1 cellular context compared by ENCODE assay signal in genomic region chr11:62680825-62681240, GRCh38.
TF ChIP-seq lines count a peak whose summit lies in the region.

No MANE protein-coding gene starts in this region.

TF ChIP-seq in K562, 482 proteins besides CTCF, POLR2A, EP300 and RAD21:
- TF ChIP-seq, protein P1, sequence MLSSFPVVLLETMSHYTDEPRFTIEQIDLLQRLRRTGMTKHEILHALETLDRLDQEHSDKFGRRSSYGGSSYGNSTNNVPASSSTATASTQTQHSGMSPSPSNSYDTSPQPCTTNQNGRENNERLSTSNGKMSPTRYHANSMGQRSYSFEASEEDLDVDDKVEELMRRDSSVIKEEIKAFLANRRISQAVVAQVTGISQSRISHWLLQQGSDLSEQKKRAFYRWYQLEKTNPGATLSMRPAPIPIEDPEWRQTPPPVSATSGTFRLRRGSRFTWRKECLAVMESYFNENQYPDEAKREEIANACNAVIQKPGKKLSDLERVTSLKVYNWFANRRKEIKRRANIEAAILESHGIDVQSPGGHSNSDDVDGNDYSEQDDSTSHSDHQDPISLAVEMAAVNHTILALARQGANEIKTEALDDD (IDR thresholded peaks at IDR 0.05) = peak; percentile 90
- TF ChIP-seq NFE2 (IDR thresholded peaks at IDR 0.05; ENCODE audit: low read depth) (no peak), ESRRA (IDR thresholded peaks at IDR 0.05; ENCODE audit: borderline replicate concordance, low read depth) (no peak), JUND (IDR thresholded peaks at IDR 0.05; ENCODE audit: borderline replicate concordance, low read depth, low read length) (0 out of 2 replicates have a peak, but pooled peaks have one; percentile 11), JUND (tag; IDR thresholded peaks at IDR 0.05; ENCODE audit: borderline replicate concordance, low read depth, low read length) (no peak; the same call in 2 of the 3 replicates), ZNF134 (CRISPR knock-in tag; conservative IDR thresholded peaks at IDR 0.05) (no peak), ZNF311 (CRISPR knock-in tag; IDR thresholded peaks at IDR 0.05) (no peak), CHD2 (IDR thresholded peaks at IDR 0.05; ENCODE audit: low read depth, low read length) (no peak), NR2F6 (CRISPR knock-in tag; IDR thresholded peaks at IDR 0.05) (no peak), ZNF764 (CRISPR knock-in tag; IDR thresholded peaks at IDR 0.05; ENCODE audit: low read depth) (no peak), JUN (IDR thresholded peaks at IDR 0.05; ENCODE audit: borderline replicate concordance, low read depth, low read length) (peak; percentile 14; the same call in 1 of the 2 replicates), JUN (CRISPR knock-in tag; IDR thresholded peaks at IDR 0.05; ENCODE audit: borderline replicate concordance) (no peak), ZBTB26 (CRISPR knock-in tag; IDR thresholded peaks at IDR 0.05) (no peak), CREM (IDR thresholded peaks at IDR 0.05; ENCODE audit: low read depth) (peak; percentile 41), SP2 (IDR thresholded peaks at IDR 0.05; ENCODE audit: extremely low read depth, low read depth, low read length, poor library complexity, severe bottlenecking) (no peak), NCOR1 (IDR thresholded peaks at IDR 0.05) (no peak), HDAC6 (IDR thresholded peaks at IDR 0.05; ENCODE audit: low read depth, low read length) (no peak), FOXK2 (conservative IDR thresholded peaks at IDR 0.05 in 1 of 2, IDR thresholded peaks at IDR 0.05 in 1 of 2; ENCODE audit: low read depth in 2 of 2) (no peak), RBM39 (optimal IDR thresholded peaks at IDR 0.05; ENCODE audit: low read depth, low read length) (no peak), RCOR1 (IDR thresholded peaks at IDR 0.05; ENCODE audit: borderline replicate concordance in 1 of 2, low read depth in 2 of 2, low read length in 2 of 2) (no peak), DLX4 (CRISPR knock-in tag; IDR thresholded peaks at IDR 0.05) (no peak), ZNF124 (CRISPR knock-in tag; IDR thresholded peaks at IDR 0.05) (no peak), ZFP30 (CRISPR knock-in tag; IDR thresholded peaks at IDR 0.05; ENCODE audit: borderline replicate concordance) (no peak), TAL1 (IDR thresholded peaks at IDR 0.05) (no peak), MTA1 (IDR thresholded peaks at IDR 0.05; ENCODE audit: borderline replicate concordance) (no peak), TRIM28 (IDR thresholded peaks at IDR 0.05) (no peak), CEBPG (CRISPR knock-in tag; IDR thresholded peaks at IDR 0.05) (no peak; the same call in 1 of the 2 replicates), CEBPG (tag; conservative IDR thresholded peaks at IDR 0.05 in 1 of 2, IDR thresholded peaks at IDR 0.05 in 1 of 2) (peak in 1 of 2 experiments; percentile 46; a peak in 1 of 4 replicates), PTRF (tag; IDR thresholded peaks at IDR 0.05) (no peak), ZNF347 (CRISPR knock-in tag; IDR thresholded peaks at IDR 0.05; ENCODE audit: low read depth) (no peak), ZNF586 (CRISPR knock-in tag; conservative IDR thresholded peaks at IDR 0.05) (no peak), KAT2B (IDR thresholded peaks at IDR 0.05; ENCODE audit: low read depth, low read length) (no peak), U2AF1 (optimal IDR thresholded peaks at IDR 0.05; ENCODE audit: low read depth, low read length) (no peak), SFPQ (IDR thresholded peaks at IDR 0.05; ENCODE audit: low read depth, low read length) (no peak)
- TF ChIP-seq, protein P2, sequence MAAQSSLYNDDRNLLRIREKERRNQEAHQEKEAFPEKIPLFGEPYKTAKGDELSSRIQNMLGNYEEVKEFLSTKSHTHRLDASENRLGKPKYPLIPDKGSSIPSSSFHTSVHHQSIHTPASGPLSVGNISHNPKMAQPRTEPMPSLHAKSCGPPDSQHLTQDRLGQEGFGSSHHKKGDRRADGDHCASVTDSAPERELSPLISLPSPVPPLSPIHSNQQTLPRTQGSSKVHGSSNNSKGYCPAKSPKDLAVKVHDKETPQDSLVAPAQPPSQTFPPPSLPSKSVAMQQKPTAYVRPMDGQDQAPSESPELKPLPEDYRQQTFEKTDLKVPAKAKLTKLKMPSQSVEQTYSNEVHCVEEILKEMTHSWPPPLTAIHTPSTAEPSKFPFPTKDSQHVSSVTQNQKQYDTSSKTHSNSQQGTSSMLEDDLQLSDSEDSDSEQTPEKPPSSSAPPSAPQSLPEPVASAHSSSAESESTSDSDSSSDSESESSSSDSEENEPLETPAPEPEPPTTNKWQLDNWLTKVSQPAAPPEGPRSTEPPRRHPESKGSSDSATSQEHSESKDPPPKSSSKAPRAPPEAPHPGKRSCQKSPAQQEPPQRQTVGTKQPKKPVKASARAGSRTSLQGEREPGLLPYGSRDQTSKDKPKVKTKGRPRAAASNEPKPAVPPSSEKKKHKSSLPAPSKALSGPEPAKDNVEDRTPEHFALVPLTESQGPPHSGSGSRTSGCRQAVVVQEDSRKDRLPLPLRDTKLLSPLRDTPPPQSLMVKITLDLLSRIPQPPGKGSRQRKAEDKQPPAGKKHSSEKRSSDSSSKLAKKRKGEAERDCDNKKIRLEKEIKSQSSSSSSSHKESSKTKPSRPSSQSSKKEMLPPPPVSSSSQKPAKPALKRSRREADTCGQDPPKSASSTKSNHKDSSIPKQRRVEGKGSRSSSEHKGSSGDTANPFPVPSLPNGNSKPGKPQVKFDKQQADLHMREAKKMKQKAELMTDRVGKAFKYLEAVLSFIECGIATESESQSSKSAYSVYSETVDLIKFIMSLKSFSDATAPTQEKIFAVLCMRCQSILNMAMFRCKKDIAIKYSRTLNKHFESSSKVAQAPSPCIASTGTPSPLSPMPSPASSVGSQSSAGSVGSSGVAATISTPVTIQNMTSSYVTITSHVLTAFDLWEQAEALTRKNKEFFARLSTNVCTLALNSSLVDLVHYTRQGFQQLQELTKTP (IDR thresholded peaks at IDR 0.05; ENCODE audit: low read depth in 1 of 2, partially characterized antibody in 2 of 2) = no peak
- TF ChIP-seq, protein P3, sequence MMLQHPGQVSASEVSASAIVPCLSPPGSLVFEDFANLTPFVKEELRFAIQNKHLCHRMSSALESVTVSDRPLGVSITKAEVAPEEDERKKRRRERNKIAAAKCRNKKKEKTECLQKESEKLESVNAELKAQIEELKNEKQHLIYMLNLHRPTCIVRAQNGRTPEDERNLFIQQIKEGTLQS (IDR thresholded peaks at IDR 0.05) = peak; percentile 57
- TF ChIP-seq, protein P3 (CRISPR knock-in tag; conservative IDR thresholded peaks at IDR 0.05) = no peak
- TF ChIP-seq, protein P4, sequence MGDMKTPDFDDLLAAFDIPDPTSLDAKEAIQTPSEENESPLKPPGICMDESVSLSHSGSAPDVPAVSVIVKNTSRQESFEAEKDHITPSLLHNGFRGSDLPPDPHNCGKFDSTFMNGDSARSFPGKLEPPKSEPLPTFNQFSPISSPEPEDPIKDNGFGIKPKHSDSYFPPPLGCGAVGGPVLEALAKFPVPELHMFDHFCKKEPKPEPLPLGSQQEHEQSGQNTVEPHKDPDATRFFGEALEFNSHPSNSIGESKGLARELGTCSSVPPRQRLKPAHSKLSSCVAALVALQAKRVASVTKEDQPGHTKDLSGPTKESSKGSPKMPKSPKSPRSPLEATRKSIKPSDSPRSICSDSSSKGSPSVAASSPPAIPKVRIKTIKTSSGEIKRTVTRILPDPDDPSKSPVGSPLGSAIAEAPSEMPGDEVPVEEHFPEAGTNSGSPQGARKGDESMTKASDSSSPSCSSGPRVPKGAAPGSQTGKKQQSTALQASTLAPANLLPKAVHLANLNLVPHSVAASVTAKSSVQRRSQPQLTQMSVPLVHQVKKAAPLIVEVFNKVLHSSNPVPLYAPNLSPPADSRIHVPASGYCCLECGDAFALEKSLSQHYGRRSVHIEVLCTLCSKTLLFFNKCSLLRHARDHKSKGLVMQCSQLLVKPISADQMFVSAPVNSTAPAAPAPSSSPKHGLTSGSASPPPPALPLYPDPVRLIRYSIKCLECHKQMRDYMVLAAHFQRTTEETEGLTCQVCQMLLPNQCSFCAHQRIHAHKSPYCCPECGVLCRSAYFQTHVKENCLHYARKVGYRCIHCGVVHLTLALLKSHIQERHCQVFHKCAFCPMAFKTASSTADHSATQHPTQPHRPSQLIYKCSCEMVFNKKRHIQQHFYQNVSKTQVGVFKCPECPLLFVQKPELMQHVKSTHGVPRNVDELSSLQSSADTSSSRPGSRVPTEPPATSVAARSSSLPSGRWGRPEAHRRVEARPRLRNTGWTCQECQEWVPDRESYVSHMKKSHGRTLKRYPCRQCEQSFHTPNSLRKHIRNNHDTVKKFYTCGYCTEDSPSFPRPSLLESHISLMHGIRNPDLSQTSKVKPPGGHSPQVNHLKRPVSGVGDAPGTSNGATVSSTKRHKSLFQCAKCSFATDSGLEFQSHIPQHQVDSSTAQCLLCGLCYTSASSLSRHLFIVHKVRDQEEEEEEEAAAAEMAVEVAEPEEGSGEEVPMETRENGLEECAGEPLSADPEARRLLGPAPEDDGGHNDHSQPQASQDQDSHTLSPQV (IDR thresholded peaks at IDR 0.05) = 0 out of 2 replicates have a peak, but pooled peaks have one; percentile 53
- TF ChIP-seq, protein P5, sequence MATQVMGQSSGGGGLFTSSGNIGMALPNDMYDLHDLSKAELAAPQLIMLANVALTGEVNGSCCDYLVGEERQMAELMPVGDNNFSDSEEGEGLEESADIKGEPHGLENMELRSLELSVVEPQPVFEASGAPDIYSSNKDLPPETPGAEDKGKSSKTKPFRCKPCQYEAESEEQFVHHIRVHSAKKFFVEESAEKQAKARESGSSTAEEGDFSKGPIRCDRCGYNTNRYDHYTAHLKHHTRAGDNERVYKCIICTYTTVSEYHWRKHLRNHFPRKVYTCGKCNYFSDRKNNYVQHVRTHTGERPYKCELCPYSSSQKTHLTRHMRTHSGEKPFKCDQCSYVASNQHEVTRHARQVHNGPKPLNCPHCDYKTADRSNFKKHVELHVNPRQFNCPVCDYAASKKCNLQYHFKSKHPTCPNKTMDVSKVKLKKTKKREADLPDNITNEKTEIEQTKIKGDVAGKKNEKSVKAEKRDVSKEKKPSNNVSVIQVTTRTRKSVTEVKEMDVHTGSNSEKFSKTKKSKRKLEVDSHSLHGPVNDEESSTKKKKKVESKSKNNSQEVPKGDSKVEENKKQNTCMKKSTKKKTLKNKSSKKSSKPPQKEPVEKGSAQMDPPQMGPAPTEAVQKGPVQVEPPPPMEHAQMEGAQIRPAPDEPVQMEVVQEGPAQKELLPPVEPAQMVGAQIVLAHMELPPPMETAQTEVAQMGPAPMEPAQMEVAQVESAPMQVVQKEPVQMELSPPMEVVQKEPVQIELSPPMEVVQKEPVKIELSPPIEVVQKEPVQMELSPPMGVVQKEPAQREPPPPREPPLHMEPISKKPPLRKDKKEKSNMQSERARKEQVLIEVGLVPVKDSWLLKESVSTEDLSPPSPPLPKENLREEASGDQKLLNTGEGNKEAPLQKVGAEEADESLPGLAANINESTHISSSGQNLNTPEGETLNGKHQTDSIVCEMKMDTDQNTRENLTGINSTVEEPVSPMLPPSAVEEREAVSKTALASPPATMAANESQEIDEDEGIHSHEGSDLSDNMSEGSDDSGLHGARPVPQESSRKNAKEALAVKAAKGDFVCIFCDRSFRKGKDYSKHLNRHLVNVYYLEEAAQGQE (CRISPR knock-in tag; IDR thresholded peaks at IDR 0.05; ENCODE audit: low read depth) = no peak
